14 cellular contexts compared by ENCODE assay signal in genomic region chr15:99333413-99333812, GRCh38.
DNase-seq lines count a peak whose midpoint lies in the region; ATAC-seq and TF ChIP-seq lines count a peak whose summit lies in the region.
"Had no signal": no experiment of that assay in that cellular context is flagged by ENCODE, and none has a peak within 500 bp of the region (broad histone marks: within the 10 kb centered on the region; RNA-seq: fewer than 3 reads in every experiment).

No MANE protein-coding gene starts in this region.

- DNase-seq in activated CD4-positive, alpha-beta T cell treated with anti-CD3 and anti-CD28 coated beads for 36 hours = no peak
- DNase-seq in activated CD4-positive, alpha-beta T cell treated with anti-CD3 and anti-CD28 coated beads, Interleukin-2, amount 50 U/mL, for 1 hour = no peak
- no peak for DNase-seq in natural killer cell treated with Interleukin-12 subunit alpha and Interleukin-12 subunit beta and Interleukin-15 and Interleukin-18, amount 100 ng/mL, for 72 hours (ENCODE audit: low spot score)
- DNase-seq in natural killer cell (no peak), NCI-H1694 treated with DMSO at 0.1 percent for 48 hours (lab: John Stamatoyannopoulos, UW) (no peak)
- no peak for DNase-seq in stimulated activated naive CD8-positive, alpha-beta T cell treated with anti-CD3 and anti-CD28 coated beads, Interleukin-15, amount 100 ng/mL, for 72 hours
- DNase-seq: AML-193; Caco-2; CD4-positive, alpha-beta T cell; HCEC 1CT; IMR-90 had no signal

- TF ChIP-seq CTCF in natural killer cell (IDR thresholded peaks at IDR 0.05) = no peak

- H3K27ac Mint-ChIP-seq in activated CD4-positive, alpha-beta T cell treated with anti-CD3 and anti-CD28 coated beads for 36 hours = no peak overlapping the region
- peak overlapping the region; percentile 76 to 79 for H3K27ac Mint-ChIP-seq in natural killer cell treated with Interleukin-12 subunit alpha and Interleukin-12 subunit beta and Interleukin-15 and Interleukin-18, amount 100 ng/mL, for 72 hours
- no peak overlapping the region for H3K27ac Mint-ChIP-seq in natural killer cell
- no peak overlapping the region for H3K27ac Mint-ChIP-seq in stimulated activated naive CD8-positive, alpha-beta T cell treated with anti-CD3 and anti-CD28 coated beads, Interleukin-15, amount 100 ng/mL, for 72 hours
- H3K27ac Mint-ChIP-seq: CD4-positive, alpha-beta T cell had no signal

- ATAC-seq in activated CD4-positive, alpha-beta T cell treated with anti-CD3 and anti-CD28 coated beads for 36 hours = peak; percentile 75
- ATAC-seq in natural killer cell treated with Interleukin-12 subunit alpha and Interleukin-12 subunit beta and Interleukin-15 and Interleukin-18, amount 100 ng/mL, for 72 hours = peak; percentile 88 to 93
- ATAC-seq in natural killer cell (no peak), HG03442 (IDR thresholded peaks at IDR 0.05; ENCODE audit: unreplicated experiment) (no peak)
- peak; percentile 63 for ATAC-seq in stimulated activated naive CD8-positive, alpha-beta T cell treated with anti-CD3 and anti-CD28 coated beads, Interleukin-15, amount 100 ng/mL, for 72 hours
- ATAC-seq: A549, GM23338 had no signal

- no peak overlapping the region for H3K4me3 Mint-ChIP-seq in activated CD4-positive, alpha-beta T cell treated with anti-CD3 and anti-CD28 coated beads for 36 hours
- H3K4me3 Mint-ChIP-seq in natural killer cell treated with Interleukin-12 subunit alpha and Interleukin-12 subunit beta and Interleukin-15 and Interleukin-18, amount 100 ng/mL, for 72 hours = peak overlapping the region; percentile 79
- H3K4me3 Mint-ChIP-seq in natural killer cell = no peak overlapping the region
- no peak overlapping the region for H3K4me3 Mint-ChIP-seq in stimulated activated naive CD8-positive, alpha-beta T cell treated with anti-CD3 and anti-CD28 coated beads, Interleukin-15, amount 100 ng/mL, for 72 hours
- H3K4me3 Mint-ChIP-seq: CD4-positive, alpha-beta T cell; GM23338 had no signal

- H3K27me3 Mint-ChIP-seq in activated CD4-positive, alpha-beta T cell treated with anti-CD3 and anti-CD28 coated beads for 36 hours = no peaks in the 10 kb centered on the region
- H3K27me3 Mint-ChIP-seq in natural killer cell treated with Interleukin-12 subunit alpha and Interleukin-12 subunit beta and Interleukin-15 and Interleukin-18, amount 100 ng/mL, for 72 hours = peaks cover 0 to 2% of the 10 kb centered on the region in 2 donors
- no peaks in the 10 kb centered on the region for H3K27me3 Mint-ChIP-seq in natural killer cell (ENCODE audit: low read depth in 2 of 2)
- no peaks in the 10 kb centered on the region for H3K27me3 Mint-ChIP-seq in stimulated activated naive CD8-positive, alpha-beta T cell treated with anti-CD3 and anti-CD28 coated beads, Interleukin-15, amount 100 ng/mL, for 72 hours
- H3K27me3 Mint-ChIP-seq: CD4-positive, alpha-beta T cell had no signal

- intact Hi-C loops in activated CD4-positive, alpha-beta T cell treated with anti-CD3 and anti-CD28 coated beads for 36 hours (cut with DNase I, micrococcal nuclease) = loop anchor here in 1 of 2 experiments (5.0 kb wide), 1 partner anchor 49 kb away; no protein-coding TSS in a partner anchor
- intact Hi-C loops in natural killer cell (cut with micrococcal nuclease) = no loop called here

- POLR2A ChIA-PET in activated CD4-positive, alpha-beta T cell treated with anti-CD3 and anti-CD28 coated beads for 36 hours (lab: Charles Lee) = no interaction called here

- H3K9me3 Mint-ChIP-seq in activated CD4-positive, alpha-beta T cell treated with anti-CD3 and anti-CD28 coated beads for 36 hours (ENCODE audit: low read depth) = no peaks in the 10 kb centered on the region
- no peaks in the 10 kb centered on the region for H3K9me3 Mint-ChIP-seq in natural killer cell treated with Interleukin-12 subunit alpha and Interleukin-12 subunit beta and Interleukin-15 and Interleukin-18, amount 100 ng/mL, for 72 hours
- no peaks in the 10 kb centered on the region for H3K9me3 Mint-ChIP-seq in natural killer cell
- H3K9me3 Mint-ChIP-seq in stimulated activated naive CD8-positive, alpha-beta T cell treated with anti-CD3 and anti-CD28 coated beads, Interleukin-15, amount 100 ng/mL, for 72 hours = no peaks in the 10 kb centered on the region
- H3K9me3 Mint-ChIP-seq: CD4-positive, alpha-beta T cell; GM23338 had no signal

- H3K4me1 Mint-ChIP-seq in activated CD4-positive, alpha-beta T cell treated with anti-CD3 and anti-CD28 coated beads for 36 hours = peaks cover 2% of the 10 kb centered on the region
- peaks cover 27 to 40% of the 10 kb centered on the region in 2 donors for H3K4me1 Mint-ChIP-seq in natural killer cell treated with Interleukin-12 subunit alpha and Interleukin-12 subunit beta and Interleukin-15 and Interleukin-18, amount 100 ng/mL, for 72 hours (ENCODE audit: low read depth in 2 of 2)
- H3K4me1 Mint-ChIP-seq in natural killer cell = no peaks in the 10 kb centered on the region
- H3K4me1 Mint-ChIP-seq in stimulated activated naive CD8-positive, alpha-beta T cell treated with anti-CD3 and anti-CD28 coated beads, Interleukin-15, amount 100 ng/mL, for 72 hours = peaks cover under 1% of the 10 kb centered on the region

- H3K36me3 Mint-ChIP-seq in activated CD4-positive, alpha-beta T cell treated with anti-CD3 and anti-CD28 coated beads for 36 hours (ENCODE audit: low read depth) = no peaks in the 10 kb centered on the region
- H3K36me3 Mint-ChIP-seq in natural killer cell treated with Interleukin-12 subunit alpha and Interleukin-12 subunit beta and Interleukin-15 and Interleukin-18, amount 100 ng/mL, for 72 hours = peaks cover 21% of the 10 kb centered on the region
- no peaks in the 10 kb centered on the region for H3K36me3 Mint-ChIP-seq in natural killer cell

- CTCF ChIA-PET in activated CD4-positive, alpha-beta T cell treated with anti-CD3 and anti-CD28 coated beads for 36 hours (lab: Charles Lee) = interaction anchor here (0.7 to 1.6 kb wide), 4 partner anchors 11 to 371 kb away, joined by 3 to 7 read pairs (median 4); no protein-coding TSS in a partner anchor

Comparison
In these comparisons a context has a peak if more than half of its experiments do, and no peak if none do; other contexts are left out.
1. ATAC-seq: peak in activated CD4-positive, alpha-beta T cell treated with anti-CD3 and anti-CD28 coated beads for 36 hours (single experiment), natural killer cell treated with Interleukin-12 subunit alpha and Interleukin-12 subunit beta and Interleukin-15 and Interleukin-18, amount 100 ng/mL, for 72 hours (2 of 2) and stimulated activated naive CD8-positive, alpha-beta T cell treated with anti-CD3 and anti-CD28 coated beads, Interleukin-15, amount 100 ng/mL, for 72 hours (single experiment); none in natural killer cell (0 of 3) and HG03442 (single experiment).
2. H3K27ac Mint-ChIP-seq: peak in natural killer cell treated with Interleukin-12 subunit alpha and Interleukin-12 subunit beta and Interleukin-15 and Interleukin-18, amount 100 ng/mL, for 72 hours (2 of 2); none in activated CD4-positive, alpha-beta T cell treated with anti-CD3 and anti-CD28 coated beads for 36 hours (single experiment), natural killer cell (0 of 2) and stimulated activated naive CD8-positive, alpha-beta T cell treated with anti-CD3 and anti-CD28 coated beads, Interleukin-15, amount 100 ng/mL, for 72 hours (0 of 2).